Comparison of ENCODE assay signal across 27 cellular contexts in genomic region chr22:35735622-35736021, GRCh38. TPM values are rescaled to one million over a fixed set of nuclear protein-coding genes. Genes with fewer than 3 reads are reported as not detected.
"Had no signal": no experiment of that assay in that cellular context is flagged by ENCODE, and none has a peak within 500 bp of the region (broad histone marks: within the 10 kb centered on the region; RNA-seq: fewer than 3 reads in every experiment).

No MANE protein-coding gene starts in this region.

- H3K4me1 ChIP-seq: colonic mucosa, spleen had no signal

- H3K27ac Mint-ChIP-seq: endodermal cell; natural killer cell treated with Interleukin-12 subunit alpha and Interleukin-12 subunit beta and Interleukin-15 and Interleukin-18, amount 100 ng/mL, for 72 hours; stimulated activated naive B cell treated with anti-CD40 and anti-IgM and Interleukin-4, amounts not matched to agents 10 μg/mL and 1 μg/mL and 100 μg/mL, for 72 hours; stimulated activated naive CD8-positive, alpha-beta T cell treated with anti-CD3 and anti-CD28 coated beads, Interleukin-15, amount 100 ng/mL, for 72 hours had no signal

- H3K9me3 ChIP-seq: colonic mucosa, gastrocnemius medialis, heart right ventricle, spleen had no signal

- ATAC-seq: esophagus mucosa; gastrocnemius medialis; heart right ventricle; natural killer cell treated with Interleukin-12 subunit alpha and Interleukin-12 subunit beta and Interleukin-15 and Interleukin-18, amount 100 ng/mL, for 72 hours; sciatic nerve; stimulated activated naive B cell treated with anti-CD40 and anti-IgM and Interleukin-4, amounts not matched to agents 10 μg/mL and 1 μg/mL and 100 μg/mL, for 72 hours; stimulated activated naive CD8-positive, alpha-beta T cell treated with anti-CD3 and anti-CD28 coated beads, Interleukin-15, amount 100 ng/mL, for 72 hours had no signal

- DNase-seq: colonic mucosa; effector CD4-positive, alpha-beta T cell; endodermal cell; gastrocnemius medialis; heart right ventricle; hypothalamus; kidney glomerular epithelial cell; mammary epithelial cell; spleen; stimulated activated CD4-positive, alpha-beta T cell treated with anti-CD3 and anti-CD28 coated beads, Interleukin-15, amount 100 ng/mL, for 24 hours; stimulated activated CD4-positive, alpha-beta T cell treated with anti-CD3 and anti-CD28 coated beads, Interleukin-1b, Interleukin-23, amount 100 ng/mL, for 48 hours; stimulated activated CD4-positive, alpha-beta T cell treated with anti-CD3 and anti-CD28 coated beads, Interleukin-4, amount 100 ng/mL, for 24 hours; stimulated activated naive B cell treated with anti-CD40 and anti-IgM and Interleukin-4, amounts not matched to agents 10 μg/mL and 1 μg/mL and 100 μg/mL, for 72 hours; stimulated activated naive CD8-positive, alpha-beta T cell treated with anti-CD3 and anti-CD28 coated beads, Interleukin-15, amount 100 ng/mL, for 72 hours; trophoblast cell had no signal

- H3K27me3 ChIP-seq: colonic mucosa, gastrocnemius medialis, heart right ventricle had no signal

- H3K9me3 Mint-ChIP-seq: natural killer cell treated with Interleukin-12 subunit alpha and Interleukin-12 subunit beta and Interleukin-15 and Interleukin-18, amount 100 ng/mL, for 72 hours; stimulated activated naive B cell treated with anti-CD40 and anti-IgM and Interleukin-4, amounts not matched to agents 10 μg/mL and 1 μg/mL and 100 μg/mL, for 72 hours; stimulated activated naive CD8-positive, alpha-beta T cell treated with anti-CD3 and anti-CD28 coated beads, Interleukin-15, amount 100 ng/mL, for 72 hours had no signal

- H3K36me3 Mint-ChIP-seq: natural killer cell treated with Interleukin-12 subunit alpha and Interleukin-12 subunit beta and Interleukin-15 and Interleukin-18, amount 100 ng/mL, for 72 hours; stimulated activated naive B cell treated with anti-CD40 and anti-IgM and Interleukin-4, amounts not matched to agents 10 μg/mL and 1 μg/mL and 100 μg/mL, for 72 hours had no signal

- H3K4me1 Mint-ChIP-seq: endodermal cell; stimulated activated naive B cell treated with anti-CD40 and anti-IgM and Interleukin-4, amounts not matched to agents 10 μg/mL and 1 μg/mL and 100 μg/mL, for 72 hours; stimulated activated naive CD8-positive, alpha-beta T cell treated with anti-CD3 and anti-CD28 coated beads, Interleukin-15, amount 100 ng/mL, for 72 hours had no signal

- FAIRE-seq: islet of Langerhans, urothelium cell line had no signal

- H3K36me3 ChIP-seq: colonic mucosa, spleen had no signal

- H3K27me3 Mint-ChIP-seq: stimulated activated naive CD8-positive, alpha-beta T cell treated with anti-CD3 and anti-CD28 coated beads, Interleukin-15, amount 100 ng/mL, for 72 hours had no signal

- H3K4me3 ChIP-seq: colonic mucosa, gastrocnemius medialis, heart right ventricle, spleen had no signal

- H3K4me3 Mint-ChIP-seq: endodermal cell; natural killer cell treated with Interleukin-12 subunit alpha and Interleukin-12 subunit beta and Interleukin-15 and Interleukin-18, amount 100 ng/mL, for 72 hours; stimulated activated naive B cell treated with anti-CD40 and anti-IgM and Interleukin-4, amounts not matched to agents 10 μg/mL and 1 μg/mL and 100 μg/mL, for 72 hours; stimulated activated naive CD8-positive, alpha-beta T cell treated with anti-CD3 and anti-CD28 coated beads, Interleukin-15, amount 100 ng/mL, for 72 hours had no signal

- H3K27ac ChIP-seq: colonic mucosa, gastrocnemius medialis, heart right ventricle, spleen had no signal

RNA-seq across cellular contexts. Expression of gene APOL5, which starts 17.9 kb away (rescaled TPM):
- total RNA-seq: cerebellum; colonic mucosa; dermis microvascular lymphatic vessel endothelial cell; endodermal cell; esophagus mucosa; fibroblast of villous mesenchyme; heart right ventricle; lower leg skin; mammary epithelial cell; mucosa of gallbladder; natural killer cell treated with Interleukin-12 subunit alpha and Interleukin-12 subunit beta and Interleukin-15 and Interleukin-18, amount 100 ng/mL, for 72 hours; omental fat pad; pulmonary artery endothelial cell; sciatic nerve; spleen had no signal
- polyA plus RNA-seq: mammary epithelial cell, spleen had no signal
